ENCODE assay signal across 28 cellular contexts in genomic region chr20:25510202-25510601, GRCh38.
"Had no signal": no experiment of that assay in that cellular context is flagged by ENCODE, and none has a peak within 500 bp of the region (broad histone marks: within the 10 kb centered on the region; RNA-seq: fewer than 3 reads in every experiment).

No MANE protein-coding gene starts in this region.

- DNase-seq: activated CD4-positive, alpha-beta memory T cell treated with anti-CD3 and anti-CD28 coated beads for 36 hours; activated CD4-positive, alpha-beta T cell treated with anti-CD3 and anti-CD28 coated beads, Interleukin-2, amount 10 ng/mL, durations not matched to agents 24 days and 14 days; activated CD4-positive, CD25-positive, alpha-beta regulatory T cell treated with anti-CD3 and anti-CD28 coated beads, Interleukin-2, amount 50 U/mL, for 72 hours; activated CD8-positive, alpha-beta memory T cell treated with anti-CD3 and anti-CD28 coated beads, Interleukin-2, amount 50 U/mL, for 4 hours; activated effector memory CD4-positive, alpha-beta T cell treated with anti-CD3 and anti-CD28 coated beads, Interleukin-2, amount 50 U/mL, for 16 hours; activated naive CD4-positive, alpha-beta T cell treated with anti-CD3 and anti-CD28 coated beads for 36 hours; activated naive CD8-positive, alpha-beta T cell treated with anti-CD3 and anti-CD28 coated beads for 36 hours; activated T-cell treated with anti-CD3 and anti-CD28 coated beads, Interleukin-2, amount 50 U/mL, for 1 hour; aorta; body of pancreas; endodermal cell; foreskin keratinocyte; left ventricle myocardium superior; mammary epithelial cell; naive B cell; nephron progenitor cell; ovary; stimulated activated CD4-positive, alpha-beta T cell treated with anti-CD3 and anti-CD28 coated beads, Interleukin-12 subunit alpha, Interleukin-12 subunit beta, amount 100 ng/mL, for 4 hours; stimulated activated CD4-positive, alpha-beta T cell treated with anti-CD3 and anti-CD28 coated beads, Interleukin-4, amount 100 ng/mL, for 1 hour; stimulated activated naive CD8-positive, alpha-beta T cell treated with anti-CD3 and anti-CD28 coated beads, Interleukin-15, Interleukin-2, amounts not matched to agents 100 U/mL and 50 U/mL, for 24 hours; T1000; uterus had no signal

- H3K36me3 ChIP-seq: ovary, uterus had no signal

- ATAC-seq: body of pancreas; foreskin keratinocyte; left ventricle myocardium superior; right lobe of liver; stimulated activated naive CD8-positive, alpha-beta T cell treated with anti-CD3 and anti-CD28 coated beads, Interleukin-15, Interleukin-2, amounts not matched to agents 100 U/mL and 50 U/mL, for 24 hours had no signal

- FAIRE-seq: islet of Langerhans had no signal

- H3K4me3 ChIP-seq: adrenal gland, body of pancreas, cardiac muscle cell, esophagus muscularis mucosa, ovary, right lobe of liver, skin epidermis, uterus had no signal

- H3K27me3 ChIP-seq: adrenal gland, body of pancreas, cardiac muscle cell, esophagus muscularis mucosa, foreskin keratinocyte, ovary, right lobe of liver, uterus had no signal
